18 cellular contexts compared by ENCODE assay signal in genomic region chr1:219281834-219282233, GRCh38.
DNase-seq lines count a peak whose midpoint lies in the region; ATAC-seq, FAIRE-seq and TF ChIP-seq lines count a peak whose summit lies in the region.
"Had no signal": no experiment of that assay in that cellular context is flagged by ENCODE, and none has a peak within 500 bp of the region (broad histone marks: within the 10 kb centered on the region; RNA-seq: fewer than 3 reads in every experiment).

No MANE protein-coding gene starts in this region.

- no peak overlapping the region for H2BK15ac ChIP-seq in IMR-90 (ENCODE audit: low read depth, low read length)

- H3K27ac ChIP-seq in IMR-90 (ENCODE audit: insufficient read depth, low read length) (no peak overlapping the region), smooth muscle cell (ENCODE audit: low read depth) (peak overlapping the region; percentile 40), HepG2 (ENCODE audit: extremely low read length, insufficient read depth, low read length) (no peak overlapping the region)
- H3K27ac ChIP-seq: BLaER1 had no signal

- H3K9me1 ChIP-seq in IMR-90 (ENCODE audit: insufficient read depth, low read length), result no peaks in the 10 kb centered on the region

- H3K9me3 ChIP-seq in IMR-90 (ENCODE audit: control insufficient read depth, insufficient read depth, low read length), result no peaks in the 10 kb centered on the region
- no peaks in the 10 kb centered on the region for H3K9me3 ChIP-seq in adipocyte (ENCODE audit: control insufficient read depth, low read length)
- H3K9me3 ChIP-seq in smooth muscle cell (replicated peaks; ENCODE audit: low read depth), result no peaks in the 10 kb centered on the region
- H3K9me3 ChIP-seq in HepG2 (ENCODE audit: low read length), result no peaks in the 10 kb centered on the region
- H3K9me3 ChIP-seq: BLaER1, HAP-1 had no signal

- POLR2A ChIA-PET in IMR-90 (lab: Charles Lee; ENCODE audit: unreplicated experiment) (no interaction called here), HepG2 (lab: Yijun Ruan, JAX) (no interaction called here)

- H3K9ac ChIP-seq in IMR-90 (ENCODE audit: low read depth, low read length) (no peak overlapping the region), adipocyte (ENCODE audit: low read length) (no peak overlapping the region), smooth muscle cell (ENCODE audit: low read depth) (no peak overlapping the region), HepG2 (ENCODE audit: insufficient read depth, low read depth, low read length) (no peak overlapping the region)
- H3K9ac ChIP-seq: BLaER1 had no signal

- H3K27me3 ChIP-seq in IMR-90 (ENCODE audit: control insufficient read depth, insufficient read depth, low read length) (no peaks in the 10 kb centered on the region), adipocyte (replicated peaks; ENCODE audit: control insufficient read depth, insufficient read depth, low read length) (no peaks in the 10 kb centered on the region), smooth muscle cell (ENCODE audit: low read depth) (no peaks in the 10 kb centered on the region), HepG2 (ENCODE audit: control insufficient read depth in 1 of 2, insufficient read depth in 2 of 2, low read length in 2 of 2) (no peaks in the 10 kb centered on the region)
- H3K27me3 ChIP-seq: BLaER1 had no signal

- BruUV-seq in IMR-90 (replicated peaks; lab: Mats Ljungman, UMichigan), result no TSS peak
- BruUV-seq in HepG2 (replicated peaks; lab: Mats Ljungman, UMichigan), result no TSS peak

- no peaks in the 10 kb centered on the region for H3K79me1 ChIP-seq in IMR-90 (ENCODE audit: low read depth in 1 of 2, low read length in 2 of 2)

- H3K14ac ChIP-seq in IMR-90 (replicated peaks; ENCODE audit: low read depth, low read length), result no peak overlapping the region

- H3K18ac ChIP-seq in IMR-90 (ENCODE audit: low read depth, low read length), result no peak overlapping the region

- no peaks in the 10 kb centered on the region for H4K20me1 ChIP-seq in IMR-90 (ENCODE audit: insufficient read depth, low read length)
- H4K20me1 ChIP-seq in smooth muscle cell (ENCODE audit: low read depth), result no peaks in the 10 kb centered on the region
- no peaks in the 10 kb centered on the region for H4K20me1 ChIP-seq in HepG2 (ENCODE audit: insufficient read depth, low read length)
- H4K20me1 ChIP-seq: BLaER1 had no signal

- H4K5ac ChIP-seq in IMR-90 (ENCODE audit: low read depth, low read length), result no peak overlapping the region

- intact Hi-C loops in IMR-90 (cut with micrococcal nuclease), result no loop called here
- intact Hi-C loops in HepG2 (cut with micrococcal nuclease; ENCODE audit: unreplicated experiment), result no loop called here

- no peak overlapping the region for H3K4ac ChIP-seq in IMR-90 (ENCODE audit: low read depth, low read length)

- no peak overlapping the region for H4K91ac ChIP-seq in IMR-90 (ENCODE audit: insufficient read depth, low read depth, low read length)

- H3K4me3 ChIP-seq in IMR-90 (ENCODE audit: insufficient read depth, low read depth, low read length) (no peak overlapping the region), adipocyte (ENCODE audit: low read length) (no peak overlapping the region), smooth muscle cell (no peak overlapping the region), HepG2 (replicated peaks in 1 of 3; ENCODE audit: insufficient read depth in 1 of 3, low read depth in 2 of 3, low read length in 3 of 3) (no peak overlapping the region)
- H3K4me3 ChIP-seq: BLaER1, HAP-1 had no signal

- no peak overlapping the region for H3K56ac ChIP-seq in IMR-90 (ENCODE audit: extremely low read depth, insufficient read depth, low read length)

- H3K79me2 ChIP-seq in smooth muscle cell (ENCODE audit: low read depth), result no peaks in the 10 kb centered on the region
- H3K79me2 ChIP-seq in HepG2 (ENCODE audit: insufficient read depth, low read length), result no peaks in the 10 kb centered on the region

- H3K4me1 ChIP-seq in IMR-90 (ENCODE audit: control insufficient read depth, insufficient read depth, low read length), result no peaks in the 10 kb centered on the region; the same call in 1 of the 2 replicates
- H3K4me1 ChIP-seq in adipocyte (ENCODE audit: control insufficient read depth, insufficient read depth, low read length), result no peaks in the 10 kb centered on the region
- no peaks in the 10 kb centered on the region for H3K4me1 ChIP-seq in smooth muscle cell (ENCODE audit: low read depth)
- peaks cover 6% of the 10 kb centered on the region; the same call in 1 of the 2 replicates for H3K4me1 ChIP-seq in HepG2 (ENCODE audit: insufficient read depth, low read length)
- H3K4me1 ChIP-seq: BLaER1 had no signal

- no peak for TF ChIP-seq POLR2A in IMR-90 (IDR thresholded peaks at IDR 0.05; ENCODE audit: low read depth, low read length)
- TF ChIP-seq POLR2A in HepG2 (IDR thresholded peaks at IDR 0.05; ENCODE audit: insufficient read depth in 1 of 2, low read depth in 2 of 2, low read length in 2 of 2), result no peak

- TF ChIP-seq CTCF in IMR-90 (conservative IDR thresholded peaks at IDR 0.05; ENCODE audit: low read depth, low read length) (no peak), smooth muscle cell (IDR thresholded peaks at IDR 0.05; ENCODE audit: borderline replicate concordance, insufficient read depth, poor library complexity, severe bottlenecking) (no peak), HepG2 (CRISPR knock-in tag; IDR thresholded peaks at IDR 0.05) (no peak)

- no peak for TF ChIP-seq EP300 in HepG2 (IDR thresholded peaks at IDR 0.05; ENCODE audit: low read depth in 2 of 2, low read length in 2 of 2)
- TF ChIP-seq EP300 in HepG2 (CRISPR knock-in tag; IDR thresholded peaks at IDR 0.05; ENCODE audit: borderline replicate concordance), result no peak

- DNase-seq in IMR-90 (peak; percentile 32), adipocyte (ENCODE audit: low read depth) (peak; percentile 35), smooth muscle cell (lab: John Stamatoyannopoulos, UW; ENCODE audit: unreplicated experiment) (no peak), HepG2 (ENCODE audit: low spot score) (no peak), COR-L47 (lab: John Stamatoyannopoulos, UW) (no peak)
- DNase-seq: Calu3; CD4-positive, alpha-beta T cell; CD8-positive, alpha-beta memory T cell; DMS53; DMS79 treated with DMSO at 0.1 percent for 48 hours; GOT3; HFFc6 had no signal

- no CpG with 5 or more reads among the region's 2 CpGs for WGBS in IMR-90 (ENCODE audit: extremely low coverage in 2 of 2, insufficient read length in 1 of 2), 2 experiments
- WGBS in smooth muscle cell (ENCODE audit: low lambda C conversion rate), result 69% methylated on average over 2 of the region's 2 CpGs
- 96% methylated on average over 2 of the region's 2 CpGs for WGBS in HepG2 (ENCODE audit: low lambda C conversion rate)

- H2BK20ac ChIP-seq in IMR-90 (ENCODE audit: low read depth, low read length), result no peak overlapping the region

- no peak overlapping the region for H4K8ac ChIP-seq in IMR-90 (ENCODE audit: low read depth in 2 of 2, low read length in 2 of 2)

- H2BK5ac ChIP-seq in IMR-90 (ENCODE audit: low read depth, low read length, poor library complexity, severe bottlenecking), result no peak overlapping the region

- dilution Hi-C loops in IMR-90 (cut with HindIII; ENCODE audit: low sequenced_read_pairs, unreplicated experiment), result no loop called here

- no peak overlapping the region for H3K4me2 ChIP-seq in IMR-90 (ENCODE audit: low read depth, low read length)
- H3K4me2 ChIP-seq in smooth muscle cell, result no peak overlapping the region
- no peak overlapping the region for H3K4me2 ChIP-seq in HepG2 (ENCODE audit: low read depth, low read length)
- H3K4me2 ChIP-seq: BLaER1 had no signal

- H2BK120ac ChIP-seq in IMR-90 (ENCODE audit: low read depth, low read length), result no peak overlapping the region

- H3K36me3 ChIP-seq in IMR-90 (ENCODE audit: control insufficient read depth, insufficient read depth, low read length), result no peaks in the 10 kb centered on the region
- H3K36me3 ChIP-seq in adipocyte (ENCODE audit: control insufficient read depth, insufficient read depth, low read length, severe bottlenecking), result no peaks in the 10 kb centered on the region
- H3K36me3 ChIP-seq in smooth muscle cell (ENCODE audit: low read depth), result no peaks in the 10 kb centered on the region
- H3K36me3 ChIP-seq in HepG2 (replicated peaks in 1 of 2; ENCODE audit: control insufficient read depth in 1 of 2, insufficient read depth in 2 of 2, low read length in 2 of 2), result no peaks in the 10 kb centered on the region
- H3K36me3 ChIP-seq: BLaER1, HAP-1 had no signal

- no peak overlapping the region for H3K23ac ChIP-seq in IMR-90 (ENCODE audit: low read depth, low read length)

- in situ Hi-C loops in IMR-90 (cut with MboI; ENCODE audit: low sequenced_read_pairs), result no loop called here
- in situ Hi-C loops in HepG2 (cut with HindIII; ENCODE audit: extremely low pct_ligation_motif_present, low pct_unique_long_range_greater_than_20kb), result no loop called here

- no peak overlapping the region for H2AFZ ChIP-seq in IMR-90 (replicated peaks; ENCODE audit: low read length, poor library complexity)
- H2AFZ ChIP-seq in smooth muscle cell (ENCODE audit: low read depth), result no peak overlapping the region
- H2AFZ ChIP-seq in HepG2 (ENCODE audit: low read length), result no peak overlapping the region

- H3F3A ChIP-seq in smooth muscle cell (ENCODE audit: low read depth), result no peaks in the 10 kb centered on the region

- TF ChIP-seq RAD21 in IMR-90 (IDR thresholded peaks at IDR 0.05; ENCODE audit: low read length) (no peak), HepG2 (CRISPR knock-in tag; IDR thresholded peaks at IDR 0.05) (no peak)

- H2AK5ac ChIP-seq in IMR-90 (ENCODE audit: low read depth, low read length), result no peak overlapping the region

- CTCF ChIA-PET in IMR-90 (lab: Yijun Ruan, JAX) (interaction anchor here (1.2 kb wide), 1 partner anchor 14 kb away, joined by 4 read pairs; no protein-coding TSS in a partner anchor), HepG2 (lab: Yijun Ruan, JAX; ENCODE audit: low intra/inter-chr PET ratio, low total read pairs) (no interaction called here)

- no peak overlapping the region for H2AK9ac ChIP-seq in IMR-90 (replicated peaks; ENCODE audit: low read depth, low read length, poor library complexity)

- FAIRE-seq in HepG2 (lab: Jason Lieb, UNC), result no peak
- FAIRE-seq: G401.6, GM12892, H54 had no signal

- ATAC-seq in IMR-90 (ENCODE audit: low read depth) (peak; percentile 29), HepG2 (no peak), HG02840 (IDR thresholded peaks at IDR 0.05; ENCODE audit: low FRiP score, unreplicated experiment) (no peak)

TF ChIP-seq in IMR-90, 13 proteins besides CTCF, POLR2A, EP300 and RAD21 (continues in another document):
- no peak for TF ChIP-seq BHLHE40 (IDR thresholded peaks at IDR 0.05; ENCODE audit: low read depth, low read length)

Comparison
In these comparisons a context has a peak if more than half of its experiments do, and no peak if none do; other contexts are left out.
1. DNase-seq: peak in IMR-90 (single experiment) and adipocyte (single experiment); none in smooth muscle cell (single experiment), HepG2 (single experiment) and COR-L47 (single experiment).